Comparison of ENCODE assay signal across 1 cellular context in genomic region chr1:47227370-47228232, GRCh38.
TF ChIP-seq lines count a peak whose summit lies in the region.

No MANE protein-coding gene starts in this region.

TF ChIP-seq in GM23338, 12 proteins besides CTCF, POLR2A, EP300 and RAD21 (continued from another document):
- TF ChIP-seq ZNF462 (CRISPR knock-in tag; IDR thresholded peaks at IDR 0.05) (no peak), ETS1 (IDR thresholded peaks at IDR 0.05) (no peak)
